ENCODE assay signal across 8 cellular contexts in genomic region chr5:31530541-31531265, GRCh38. TPM values are rescaled to one million over a fixed set of nuclear protein-coding genes. Genes with fewer than 3 reads are reported as not detected.
DNase-seq lines count a peak whose midpoint lies in the region; TF ChIP-seq lines count a peak whose summit lies in the region.

No MANE protein-coding gene starts in this region.

- in situ Hi-C loops in astrocyte of the spinal cord (cut with HindIII; ENCODE audit: low sequenced_read_pairs), result no loop called here

- peak overlapping the region; percentile 91 for H3K56ac ChIP-seq in mesendoderm (ENCODE audit: low read length)

- H4K5ac ChIP-seq in mesendoderm (ENCODE audit: low read length), result no peak overlapping the region

- CTCF ChIA-PET in AG04450 (lab: Charles Lee), result interaction anchor here (0.6 kb wide), 1 partner anchor 17 kb away, joined by 3 read pairs; no protein-coding TSS in a partner anchor

- H2BK5ac ChIP-seq in mesendoderm (ENCODE audit: low read length), result no peak overlapping the region

- no peak overlapping the region for H3K27ac ChIP-seq in AG04450 (ENCODE audit: low read depth, low read length)
- H3K27ac ChIP-seq in HUES64 (ENCODE audit: low read depth, low read length), result no peak overlapping the region
- H3K27ac ChIP-seq in mesendoderm (ENCODE audit: low read depth, low read length), result no peak overlapping the region

- no peak overlapping the region for H4K8ac ChIP-seq in mesendoderm (ENCODE audit: low read depth, low read length)

- H2BK15ac ChIP-seq in mesendoderm (replicated peaks; ENCODE audit: low read depth), result no peak overlapping the region

- peaks cover 25% of the 10 kb centered on the region for H3K79me1 ChIP-seq in mesendoderm (ENCODE audit: low read length)

- no peak overlapping the region for H2AK5ac ChIP-seq in mesendoderm (ENCODE audit: low read length)

- H3K4me3 ChIP-seq in AG04450 (ENCODE audit: low read depth, low read length) (peak overlapping the region; percentile 76), HUES64 (ENCODE audit: low read length) (peak overlapping the region; percentile 92), astrocyte of the spinal cord (ENCODE audit: low read depth, low read length) (peak overlapping the region; percentile 97), mesendoderm (ENCODE audit: low read length) (peak overlapping the region; percentile 85)

- intact Hi-C loops in posterior vena cava (cut with DNase I), result no loop called here

- H3K18ac ChIP-seq in mesendoderm (ENCODE audit: low read length), result no peak overlapping the region

- H3K4me2 ChIP-seq in mesendoderm (ENCODE audit: low read length), result peak overlapping the region; percentile 42

- no peak overlapping the region for H2BK120ac ChIP-seq in mesendoderm (ENCODE audit: low read depth, low read length)

- H3K27me3 ChIP-seq in AG04450 (ENCODE audit: control insufficient read depth, insufficient read depth, low read length), result no peaks in the 10 kb centered on the region
- no peaks in the 10 kb centered on the region for H3K27me3 ChIP-seq in HUES64 (ENCODE audit: insufficient read depth, low read length)
- H3K27me3 ChIP-seq in mesendoderm (ENCODE audit: insufficient read depth, low read length, poor library complexity), result no peaks in the 10 kb centered on the region

- TF ChIP-seq CTCF in AG04450 (IDR thresholded peaks at IDR 0.05; ENCODE audit: low read depth, low read length) (no peak), astrocyte of the spinal cord (IDR thresholded peaks at IDR 0.05; ENCODE audit: low read depth, low read length) (no peak)

- peaks cover 25% of the 10 kb centered on the region for H3K79me2 ChIP-seq in mesendoderm (ENCODE audit: control insufficient read depth, insufficient read depth, low read length)

- H3K9ac ChIP-seq in HUES64 (ENCODE audit: low read depth, low read length) (peak overlapping the region; percentile 80), mesendoderm (ENCODE audit: low read length) (peak overlapping the region; percentile 88)

- POLR2A ChIA-PET in AG04450 (lab: Yijun Ruan, JAX), result no interaction called here

- H3K36me3 ChIP-seq in HUES64 (ENCODE audit: insufficient read depth, low read length) (peaks cover 60% of the 10 kb centered on the region), mesendoderm (ENCODE audit: control insufficient read depth, insufficient read depth, low read length) (peaks cover 6% of the 10 kb centered on the region)

- H3K9me3 ChIP-seq in AG04450 (ENCODE audit: control insufficient read depth, insufficient read depth, low read length), result no peaks in the 10 kb centered on the region
- no peaks in the 10 kb centered on the region for H3K9me3 ChIP-seq in HUES64 (ENCODE audit: insufficient read depth, low read depth, low read length)

- no peak overlapping the region for H3K23ac ChIP-seq in mesendoderm (ENCODE audit: low read length)

- 0 out of 2 replicates have a peak, but pooled peaks cover 4% of the 10 kb centered on the region for H3K4me1 ChIP-seq in HUES64 (ENCODE audit: insufficient read depth, low read length)
- peaks cover 4% of the 10 kb centered on the region for H3K4me1 ChIP-seq in mesendoderm (ENCODE audit: control insufficient read depth, low read depth, low read length)

- WGBS in HUES64, result 84% methylated on average over 8 of the region's 9 CpGs
- WGBS in mesendoderm (ENCODE audit: extremely low coverage, insufficient coverage, low lambda C conversion rate), result no CpG with 5 or more reads among the region's 9 CpGs

- DNase-seq in AG04450 (ENCODE audit: low read depth, low spot score) (no peak), astrocyte of the spinal cord (ENCODE audit: low read depth, low spot score) (no peak), mesendoderm (no peak), DMS79 treated with DMSO at 0.1 percent for 48 hours (lab: John Stamatoyannopoulos, UW) (no peak), posterior vena cava (ENCODE audit: low spot score) (no peak), UCSD-AML1 (lab: John Stamatoyannopoulos, UW; ENCODE audit: unreplicated experiment) (no peak)
- DNase-seq in stimulated activated naive CD4-positive, alpha-beta T cell (lab: John Stamatoyannopoulos, UW), result no peak

- no peak overlapping the region for H3K4ac ChIP-seq in mesendoderm (ENCODE audit: low read depth, low read length)

RNA-seq across cellular contexts. Expression of gene DROSHA, which starts 1.2 kb away (rescaled TPM):
- polyA plus RNA-seq in AG04450 (2011; rRNA removed), result 52.6 and 65.0 TPM in 2 replicates
- polyA minus RNA-seq in AG04450 (2011; rRNA and poly(A)+ RNA removed), result 124 and 142 TPM in 2 replicates
- polyA plus RNA-seq in HUES64 (2013, experiment 1 of 2), result 51.3 TPM
- polyA plus RNA-seq in HUES64 (2013, experiment 2 of 2), result 58.5 TPM
- polyA plus RNA-seq in mesendoderm (2013, experiment 1 of 2), result 114 TPM
- 112 TPM for polyA plus RNA-seq in mesendoderm (2013, experiment 2 of 2)
- total RNA-seq in posterior vena cava, result 10 to 100 TPM; 36.9 to 39.3 TPM

RNA-seq across cellular contexts. Expression of gene C5orf22, which starts 1.4 kb away (rescaled TPM):
- 22.5 and 29.7 TPM in 2 replicates for polyA plus RNA-seq in AG04450 (2011; rRNA removed)
- 12.9 and 19.5 TPM in 2 replicates for polyA minus RNA-seq in AG04450 (2011; rRNA and poly(A)+ RNA removed)
- 23.9 TPM for polyA plus RNA-seq in HUES64 (2013, experiment 1 of 2)
- polyA plus RNA-seq in HUES64 (2013, experiment 2 of 2), result 25.2 TPM
- polyA plus RNA-seq in mesendoderm (2013, experiment 1 of 2), result 26.7 TPM
- 25.9 TPM for polyA plus RNA-seq in mesendoderm (2013, experiment 2 of 2)
- total RNA-seq in posterior vena cava, result 10 to 100 TPM; 20.3 to 21.3 TPM
